ENCODE assay signal across 1 cellular context in genomic region chr13:30158774-30159445, GRCh38.
TF ChIP-seq lines count a peak whose summit lies in the region.

No MANE protein-coding gene starts in this region.

TF ChIP-seq in GM23338, 12 proteins besides CTCF, POLR2A, EP300 and RAD21 (continued from another document):
- TF ChIP-seq ZNF462 (CRISPR knock-in tag; IDR thresholded peaks at IDR 0.05): no peak
- TF ChIP-seq ZNF114 (CRISPR knock-in tag; IDR thresholded peaks at IDR 0.05): no peak
- no peak for TF ChIP-seq POLR2AphosphoS5 (IDR thresholded peaks at IDR 0.05; ENCODE audit: low read depth)
- no peak for TF ChIP-seq CREB1 (CRISPR knock-in tag; IDR thresholded peaks at IDR 0.05; ENCODE audit: low read depth)
- no peak for TF ChIP-seq NANOG (IDR thresholded peaks at IDR 0.05; ENCODE audit: borderline replicate concordance)
- no peak for TF ChIP-seq ZNF331 (CRISPR knock-in tag; IDR thresholded peaks at IDR 0.05; ENCODE audit: low read depth)
- TF ChIP-seq EZH2 (IDR thresholded peaks at IDR 0.05; ENCODE audit: low read depth, unreplicated experiment): no peak
- no peak for TF ChIP-seq REST (IDR thresholded peaks at IDR 0.05; ENCODE audit: unreplicated experiment)
- no peak for TF ChIP-seq EZH2phosphoT487 (IDR thresholded peaks at IDR 0.05; ENCODE audit: unreplicated experiment)
- no peak for TF ChIP-seq JUNB (IDR thresholded peaks at IDR 0.05; ENCODE audit: unreplicated experiment)
- no peak for TF ChIP-seq ETS1 (IDR thresholded peaks at IDR 0.05)
